Comparison of ENCODE assay signal across 25 cellular contexts in the genomic region with DNA sequence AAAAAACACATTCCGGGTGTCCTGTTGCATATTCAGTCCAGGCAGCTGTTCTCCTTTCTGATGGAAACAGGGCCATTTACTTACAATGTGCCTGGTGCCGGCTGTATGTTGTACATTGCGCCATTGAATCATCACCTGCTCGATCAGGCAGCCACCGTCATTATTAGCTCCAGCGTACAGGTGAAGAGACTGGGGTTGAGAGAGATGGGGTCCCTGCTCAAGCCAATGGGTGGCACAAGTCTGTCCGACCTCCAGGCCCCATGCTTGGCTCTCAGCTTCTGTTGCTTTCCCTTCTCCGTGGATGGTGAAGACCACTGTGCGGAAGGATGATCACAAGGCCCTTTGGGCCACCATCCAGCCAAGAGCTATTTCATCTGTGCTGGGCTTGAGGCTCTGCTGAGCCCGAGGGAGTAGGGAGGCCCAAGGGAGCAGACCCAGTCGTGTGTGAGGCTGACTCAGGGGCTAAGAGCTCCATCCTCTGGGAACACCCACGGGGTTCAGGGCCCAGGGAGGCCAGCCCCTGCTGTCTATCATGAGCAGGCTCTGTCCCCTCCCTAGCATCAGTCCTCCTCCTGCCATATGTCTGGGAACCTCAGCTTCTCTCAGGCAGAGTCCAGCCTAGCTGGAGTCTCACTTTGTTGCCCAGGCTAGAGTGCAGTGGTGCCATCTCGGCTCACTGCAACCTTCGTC. TPM values are rescaled to one million over a fixed set of nuclear protein-coding genes. Genes with fewer than 3 reads are reported as not detected.
"Had no signal": no experiment of that assay in that cellular context is flagged by ENCODE, and none has a peak within 500 bp of the region (broad histone marks: within the 10 kb centered on the region; RNA-seq: fewer than 3 reads in every experiment).

No MANE protein-coding gene starts in this region.

- H3K4me1 ChIP-seq: vagina had no signal

- H3K27ac Mint-ChIP-seq: activated CD4-positive, alpha-beta T cell treated with anti-CD3 and anti-CD28 coated beads, Interleukin-2, amount 10 ng/mL, durations not matched to agents 7 days and 5 days; activated CD8-positive, alpha-beta T cell treated with anti-CD3 and anti-CD28 coated beads, Interleukin-2, amount 10 ng/mL, durations not matched to agents 7 days and 5 days; activated naive CD8-positive, alpha-beta T cell treated with anti-CD3 and anti-CD28 coated beads for 36 hours; activated T-cell treated with anti-CD3 and anti-CD28 coated beads, Interleukin-2, amount 50 U/mL, for 24 hours; activated T-helper 2 cell treated with anti-CD3 and anti-CD28 coated beads, Interferon-gamma antibody, Interleukin-2, Interleukin-4, amounts not matched to agents 10 μg/mL and 5 μg/mL and 100 μg/mL, durations not matched to agents 14 hours and 24 hours and 36 hours; nephron progenitor cell; T-cell; T-helper 2 cell treated with Interferon-gamma antibody and Interleukin-4, amounts not matched to agents 5 μg/mL and 100 μg/mL, for 36 hours; type B pancreatic cell had no signal

- H3K36me3 ChIP-seq: thoracic aorta, vagina had no signal

- H3K27ac ChIP-seq: hepatocyte, thoracic aorta, vagina, VCaP had no signal

- H3K27me3 Mint-ChIP-seq: type B pancreatic cell had no signal

- ATAC-seq: activated CD4-positive, CD25-positive, alpha-beta regulatory T cell treated with anti-CD3 and anti-CD28 coated beads, Interleukin-2, amount 50 U/mL, for 24 hours; activated CD8-positive, alpha-beta T cell treated with anti-CD3 and anti-CD28 coated beads, Interleukin-2, amount 10 ng/mL, durations not matched to agents 7 days and 5 days; esophagus mucosa; sciatic nerve; T-cell had no signal

- H3K27me3 ChIP-seq: hepatocyte, vagina had no signal

- H3K4me3 Mint-ChIP-seq: activated CD4-positive, alpha-beta T cell treated with anti-CD3 and anti-CD28 coated beads, Interleukin-2, amount 10 ng/mL, durations not matched to agents 7 days and 5 days; activated CD8-positive, alpha-beta T cell treated with anti-CD3 and anti-CD28 coated beads, Interleukin-2, amount 10 ng/mL, durations not matched to agents 7 days and 5 days; activated naive CD8-positive, alpha-beta T cell treated with anti-CD3 and anti-CD28 coated beads for 36 hours; activated T-cell treated with anti-CD3 and anti-CD28 coated beads, Interleukin-2, amount 50 U/mL, for 24 hours; nephron progenitor cell; T-cell; T-helper 2 cell treated with Interferon-gamma antibody and Interleukin-4, amounts not matched to agents 5 μg/mL and 100 μg/mL, for 36 hours; type B pancreatic cell had no signal

- H3K9me3 ChIP-seq: thoracic aorta, vagina had no signal

- H3K4me1 Mint-ChIP-seq: activated CD4-positive, alpha-beta T cell treated with anti-CD3 and anti-CD28 coated beads, Interleukin-2, amount 10 ng/mL, durations not matched to agents 7 days and 5 days; activated naive CD8-positive, alpha-beta T cell treated with anti-CD3 and anti-CD28 coated beads for 36 hours; T-cell had no signal

- H3K9me3 Mint-ChIP-seq: activated CD4-positive, alpha-beta T cell treated with anti-CD3 and anti-CD28 coated beads, Interleukin-2, amount 10 ng/mL, durations not matched to agents 7 days and 5 days; activated naive CD8-positive, alpha-beta T cell treated with anti-CD3 and anti-CD28 coated beads for 36 hours; activated T-cell treated with anti-CD3 and anti-CD28 coated beads, Interleukin-2, amount 50 U/mL, for 24 hours; activated T-helper 2 cell treated with anti-CD3 and anti-CD28 coated beads, Interferon-gamma antibody, Interleukin-2, Interleukin-4, amounts not matched to agents 10 μg/mL and 5 μg/mL and 100 μg/mL, durations not matched to agents 14 hours and 24 hours and 36 hours; T-cell; T-helper 2 cell treated with Interferon-gamma antibody and Interleukin-4, amounts not matched to agents 5 μg/mL and 100 μg/mL, for 36 hours; type B pancreatic cell had no signal

- H3K4me3 ChIP-seq: hepatocyte, thoracic aorta, vagina had no signal

- H3K36me3 Mint-ChIP-seq: activated naive CD8-positive, alpha-beta T cell treated with anti-CD3 and anti-CD28 coated beads for 36 hours; T-cell; type B pancreatic cell had no signal

- DNase-seq: activated CD4-positive, alpha-beta T cell treated with anti-CD3 and anti-CD28 coated beads, Interleukin-2, amount 10 ng/mL, durations not matched to agents 7 days and 5 days; activated CD8-positive, alpha-beta T cell treated with anti-CD3 and anti-CD28 coated beads, Interleukin-2, amount 10 ng/mL, durations not matched to agents 7 days and 5 days; activated naive CD4-positive, alpha-beta T cell treated with Interleukin-2 at 50 U/mL for 16 hours; activated naive CD8-positive, alpha-beta T cell treated with anti-CD3 and anti-CD28 coated beads for 36 hours; activated T-cell treated with anti-CD3 and anti-CD28 coated beads, Interleukin-2, amount 50 U/mL, for 24 hours; dermis blood vessel endothelial cell; effector memory CD4-positive, alpha-beta T cell; foreskin melanocyte; midbrain; nephron progenitor cell; occipital lobe; stimulated activated CD4-positive, alpha-beta T cell treated with anti-CD3 and anti-CD28 coated beads, Interleukin-2, amount 100 ng/mL, for 48 hours; stimulated activated CD8-positive, alpha-beta memory T cell treated with anti-CD3 and anti-CD28 coated beads, Interleukin-4, amount 100 ng/mL, for 48 hours; stimulated activated naive CD4-positive, alpha-beta T cell; T-cell had no signal

RNA-seq across cellular contexts. Expression of a gene that starts 20.7 kb away (rescaled TPM):
- total RNA-seq: activated CD4-positive, alpha-beta T cell treated with anti-CD3 and anti-CD28 coated beads, Interleukin-2, amount 10 ng/mL, durations not matched to agents 7 days and 5 days; activated CD8-positive, alpha-beta T cell treated with anti-CD3 and anti-CD28 coated beads, Interleukin-2, amount 10 ng/mL, durations not matched to agents 7 days and 5 days; activated naive CD8-positive, alpha-beta T cell treated with anti-CD3 and anti-CD28 coated beads for 36 hours had no signal
